In the genomic region with DNA sequence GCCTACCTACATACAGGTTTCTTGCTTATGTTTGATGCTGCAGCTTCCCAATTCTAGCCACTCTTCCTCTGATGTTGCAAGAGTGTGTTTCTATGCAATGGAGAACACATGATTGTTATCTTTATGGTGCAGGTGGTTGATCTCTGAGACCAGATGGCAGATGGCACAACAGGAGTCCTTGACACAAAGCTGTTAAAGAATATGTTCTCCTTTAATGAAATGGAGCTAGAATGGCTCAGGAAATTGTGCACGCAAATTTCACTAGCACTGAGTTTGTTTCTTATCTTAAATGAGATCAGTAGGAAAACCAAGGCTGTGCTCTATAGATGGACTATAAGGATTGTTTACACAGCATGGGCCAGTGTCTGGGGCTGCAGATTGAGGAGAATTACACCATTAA, we compare ENCODE assay signal across 23 cellular contexts. TPM values are rescaled to one million over a fixed set of nuclear protein-coding genes. Genes with fewer than 3 reads are reported as not detected.
DNase-seq lines count a peak whose midpoint lies in the region; ATAC-seq and TF ChIP-seq lines count a peak whose summit lies in the region.
"Had no signal": no experiment of that assay in that cellular context is flagged by ENCODE, and none has a peak within 500 bp of the region (broad histone marks: within the 10 kb centered on the region; RNA-seq: fewer than 3 reads in every experiment).

No MANE protein-coding gene starts in this region.

- H3K27ac Mint-ChIP-seq in GM23338: no peak overlapping the region
- H3K27ac Mint-ChIP-seq: activated naive CD8-positive, alpha-beta T cell treated with anti-CD3 and anti-CD28 coated beads for 36 hours; HFFc6; mesothelial cell of epicardium; T-helper 17 cell had no signal

- intact Hi-C loops in left colon (cut with DNase I, micrococcal nuclease): no loop called here

- H3K9me2 ChIP-seq in GM23338 (ENCODE audit: insufficient read depth): no peaks in the 10 kb centered on the region; the same call in 1 of the 2 replicates

- H3K4me2 ChIP-seq in GM23338: no peak overlapping the region

- peaks cover 4% of the 10 kb centered on the region; the same call in 2 of the 3 replicates for H3K4me1 Mint-ChIP-seq in GM23338
- H3K4me1 Mint-ChIP-seq: activated naive CD8-positive, alpha-beta T cell treated with anti-CD3 and anti-CD28 coated beads for 36 hours; neural crest cell; T-helper 17 cell had no signal

- H3F3A ChIP-seq in GM23338 (replicated peaks; ENCODE audit: low read depth): no peaks in the 10 kb centered on the region

- no peak for ATAC-seq in GM23338
- ATAC-seq in left colon: peak; percentile 70
- ATAC-seq in GM18520 (IDR thresholded peaks at IDR 0.05; ENCODE audit: unreplicated experiment): no peak
- ATAC-seq: body of pancreas, left cardiac atrium, T-helper 17 cell had no signal

- H3K27ac ChIP-seq in GM23338 (ENCODE audit: low read depth): no peak overlapping the region
- H3K27ac ChIP-seq in effector memory CD4-positive, alpha-beta T cell (ENCODE audit: insufficient read depth, low read length, poor library complexity, severe bottlenecking): no peak overlapping the region
- H3K27ac ChIP-seq: body of pancreas, spleen had no signal

- H3K27me3 Mint-ChIP-seq in GM23338 (ENCODE audit: insufficient read depth, low read depth, poor library complexity): no peaks in the 10 kb centered on the region

- H3K79me2 ChIP-seq in GM23338 (replicated peaks; ENCODE audit: insufficient read depth): no peaks in the 10 kb centered on the region

- DNase-seq in GM23338 (ENCODE audit: low spot score) (no peak), NB4 (ENCODE audit: low read depth) (peak; percentile 68), SK-N-DZ (ENCODE audit: low spot score) (peak; percentile 34), left colon (no peak), activated gamma-delta T cell (lab: John Stamatoyannopoulos, UW) (no peak)
- no peak for DNase-seq in stimulated activated CD4-positive, alpha-beta T cell treated with anti-CD3 and anti-CD28 coated beads, Interleukin-4, amount 100 ng/mL, for 1 hour
- no peak for DNase-seq in effector memory CD4-positive, alpha-beta T cell
- DNase-seq: activated CD4-positive, CD25-positive, alpha-beta regulatory T cell; activated CD8-positive, alpha-beta memory T cell treated with anti-CD3 and anti-CD28 coated beads for 24 hours; activated naive CD8-positive, alpha-beta T cell treated with anti-CD3 and anti-CD28 coated beads for 36 hours; body of pancreas; Caco-2; cortex of kidney; foreskin melanocyte; HFFc6; Karpas-422; left cardiac atrium; NCI-H2029; spleen; T-helper 17 cell had no signal

- no peaks in the 10 kb centered on the region for H4K20me1 ChIP-seq in GM23338 (replicated peaks; ENCODE audit: insufficient read depth)

- no peaks in the 10 kb centered on the region; the same call in 1 of the 2 replicates for H3K4me1 ChIP-seq in GM23338 (ENCODE audit: insufficient read depth)
- H3K4me1 ChIP-seq in effector memory CD4-positive, alpha-beta T cell (ENCODE audit: control insufficient read depth, insufficient read depth, low read length, poor library complexity, severe bottlenecking): no peaks in the 10 kb centered on the region
- H3K4me1 ChIP-seq: body of pancreas, Caco-2, spleen had no signal

- no peaks in the 10 kb centered on the region for H3K9me3 Mint-ChIP-seq in GM23338
- H3K9me3 Mint-ChIP-seq: activated naive CD8-positive, alpha-beta T cell treated with anti-CD3 and anti-CD28 coated beads for 36 hours; HFFc6; mesothelial cell of epicardium; neural crest cell had no signal

- H3K4me3 Mint-ChIP-seq in GM23338: no peak overlapping the region
- H3K4me3 Mint-ChIP-seq: activated naive CD8-positive, alpha-beta T cell treated with anti-CD3 and anti-CD28 coated beads for 36 hours; HFFc6; mesothelial cell of epicardium; neural crest cell; T-helper 17 cell had no signal

- no peak for TF ChIP-seq POLR2A in NB4 (IDR thresholded peaks at IDR 0.05; ENCODE audit: extremely low read depth, insufficient read length)

- H3K36me3 Mint-ChIP-seq in GM23338 (ENCODE audit: low read depth): no peaks in the 10 kb centered on the region
- H3K36me3 Mint-ChIP-seq: activated naive CD8-positive, alpha-beta T cell treated with anti-CD3 and anti-CD28 coated beads for 36 hours; mesothelial cell of epicardium had no signal

- no peak overlapping the region for H3K4me3 ChIP-seq in GM23338
- no peak overlapping the region for H3K4me3 ChIP-seq in NB4 (ENCODE audit: low read depth, low read length)
- H3K4me3 ChIP-seq in effector memory CD4-positive, alpha-beta T cell (ENCODE audit: insufficient read depth, low read depth, low read length, poor library complexity, severe bottlenecking): no peak overlapping the region
- H3K4me3 ChIP-seq: body of pancreas, spleen had no signal

- no peaks in the 10 kb centered on the region for H3K36me3 ChIP-seq in GM23338 (ENCODE audit: insufficient read depth)
- H3K36me3 ChIP-seq in effector memory CD4-positive, alpha-beta T cell (ENCODE audit: control insufficient read depth, insufficient read depth, low read length): no peaks in the 10 kb centered on the region
- H3K36me3 ChIP-seq: spleen had no signal

- no peaks in the 10 kb centered on the region for H3K27me3 ChIP-seq in GM23338 (ENCODE audit: insufficient read depth)
- no peaks in the 10 kb centered on the region for H3K27me3 ChIP-seq in effector memory CD4-positive, alpha-beta T cell (replicated peaks; ENCODE audit: control insufficient read depth, insufficient read depth, low read length, poor library complexity, severe bottlenecking)
- H3K27me3 ChIP-seq: body of pancreas, spleen had no signal

- no peak for TF ChIP-seq CTCF in GM23338 (conservative IDR thresholded peaks at IDR 0.05; ENCODE audit: low read depth in 2 of 2)
- no peak for TF ChIP-seq CTCF in NB4 (IDR thresholded peaks at IDR 0.05; ENCODE audit: low read depth, low read length)

- H2AFZ ChIP-seq in GM23338: peak overlapping the region; percentile 21; the same call in 1 of the 2 replicates

- H3K9me3 ChIP-seq in effector memory CD4-positive, alpha-beta T cell (ENCODE audit: control insufficient read depth, low read length): no peaks in the 10 kb centered on the region
- H3K9me3 ChIP-seq: body of pancreas, Caco-2, spleen had no signal

TF ChIP-seq in GM23338, 12 proteins besides CTCF, POLR2A, EP300 and RAD21 (continues in another document):
- TF ChIP-seq POLR2AphosphoS5 (IDR thresholded peaks at IDR 0.05; ENCODE audit: low read depth) (no peak), EZH2 (IDR thresholded peaks at IDR 0.05; ENCODE audit: low read depth, unreplicated experiment) (no peak)

RNA-seq across cellular contexts. Expression of gene TTC29, which starts 29.9 kb away (rescaled TPM):
- 0.12 and 0.52 TPM in 2 replicates for total RNA-seq in GM23338 (2014; rRNA removed; shearing (Covaris generic))
- polyA plus RNA-seq in GM23338 (2016; fragmentation: Nextera tagmentation; extraction: Ambion mirVana): 0.59 and 0.60 TPM in 2 replicates
- not detected in 2 replicates for polyA plus RNA-seq in SK-N-DZ (2014; cell fraction: cytosol; rRNA removed)
- polyA plus RNA-seq in SK-N-DZ (2014; cell fraction: nucleus; rRNA removed): not detected in 2 replicates
- total RNA-seq in left colon: not detected
- total RNA-seq: activated naive CD8-positive, alpha-beta T cell treated with anti-CD3 and anti-CD28 coated beads for 36 hours; body of pancreas; Caco-2; neural crest cell; spleen; T-helper 17 cell had no signal

Comparison
In these comparisons a context has a peak if more than half of its experiments do, and no peak if none do; other contexts are left out.
1. DNase-seq: peak in NB4 (single experiment) and SK-N-DZ (single experiment); none in GM23338 (single experiment), left colon (0 of 2), stimulated activated CD4-positive, alpha-beta T cell treated with anti-CD3 and anti-CD28 coated beads, Interleukin-4, amount 100 ng/mL, for 1 hour (single experiment), effector memory CD4-positive, alpha-beta T cell (0 of 3) and activated gamma-delta T cell (single experiment).